ENCODE assay signal across 6 cellular contexts in genomic region chr4:37798616-37799015, GRCh38.
"Had no signal": no experiment of that assay in that cellular context is flagged by ENCODE, and none has a peak within 500 bp of the region (broad histone marks: within the 10 kb centered on the region; RNA-seq: fewer than 3 reads in every experiment).

No MANE protein-coding gene starts in this region.

- H3K4me3 ChIP-seq: HAP-1 had no signal

- H3K4me3 Mint-ChIP-seq: HFFc6 had no signal

- ATAC-seq: HCT116 had no signal

- DNase-seq: GOT3, H7, HFFc6, IMR-90 had no signal

- H3K27ac Mint-ChIP-seq: HFFc6 had no signal

- H3K36me3 ChIP-seq: HAP-1 had no signal

- H3K9me3 ChIP-seq: HAP-1 had no signal

- H3K9me3 Mint-ChIP-seq: HFFc6 had no signal
